Comparison of ENCODE assay signal across 8 cellular contexts in genomic region chr15:92832992-92833438, GRCh38.
DNase-seq lines count a peak whose midpoint lies in the region; ATAC-seq and TF ChIP-seq lines count a peak whose summit lies in the region.

No MANE protein-coding gene starts in this region.

- H3F3A ChIP-seq in neural progenitor cell (ENCODE audit: low read depth): peaks cover 46% of the 10 kb centered on the region

- H3K79me2 ChIP-seq in neural progenitor cell (ENCODE audit: low read depth): no peaks in the 10 kb centered on the region

- H4K20me1 ChIP-seq in BLaER1 treated with 17β-estradiol and CSF1 and Interleukin-3, amounts not matched to agents 10 nM and 100 nM: no peaks in the 10 kb centered on the region
- no peaks in the 10 kb centered on the region for H4K20me1 ChIP-seq in neural progenitor cell (ENCODE audit: low read depth)

- H3K9ac ChIP-seq in BLaER1 treated with 17β-estradiol and CSF1 and Interleukin-3, amounts not matched to agents 10 nM and 100 nM: peak overlapping the region; percentile 73 to 86 (median 76); a peak in 20 of 22 replicates
- no peak overlapping the region for H3K9ac ChIP-seq in neural progenitor cell

- peak; percentile 34 for DNase-seq in NCI-H526 treated with DMSO at 0.1 percent for 48 hours (lab: John Stamatoyannopoulos, UW)
- no peak for DNase-seq in neural progenitor cell (ENCODE audit: low spot score)
- DNase-seq in ecto neural progenitor cell (ENCODE audit: low spot score): no peak

- H2AFZ ChIP-seq in neural progenitor cell (replicated peaks): no peak overlapping the region

- no peaks in the 10 kb centered on the region for H3K27me3 Mint-ChIP-seq in dendritic cell treated with granulocyte-macrophage colony-stimulating factor and Interleukin-4, amounts not matched to agents 40 ng/mL and 50 ng/mL, for 4 days
- H3K27me3 Mint-ChIP-seq in neural progenitor cell (ENCODE audit: insufficient read depth, low read depth): peaks cover 4% of the 10 kb centered on the region

- H3K9me3 ChIP-seq in BLaER1 treated with 17β-estradiol and CSF1 and Interleukin-3, amounts not matched to agents 10 nM and 100 nM (replicated peaks in 1 of 11): no peaks in the 10 kb centered on the region
- no peaks in the 10 kb centered on the region for H3K9me3 ChIP-seq in neural progenitor cell (ENCODE audit: low read depth)

- peak overlapping the region; percentile 93 for H3K27ac Mint-ChIP-seq in dendritic cell treated with granulocyte-macrophage colony-stimulating factor and Interleukin-4, amounts not matched to agents 40 ng/mL and 50 ng/mL, for 4 days
- peak overlapping the region; percentile 97 for H3K27ac Mint-ChIP-seq in neural progenitor cell

- ATAC-seq in HG03457 (IDR thresholded peaks at IDR 0.05; ENCODE audit: unreplicated experiment) (no peak), HG02610 (IDR thresholded peaks at IDR 0.05; ENCODE audit: unreplicated experiment) (no peak), GM21367 (IDR thresholded peaks at IDR 0.05; ENCODE audit: unreplicated experiment) (no peak)

- no peaks in the 10 kb centered on the region for H3K9me3 Mint-ChIP-seq in dendritic cell treated with granulocyte-macrophage colony-stimulating factor and Interleukin-4, amounts not matched to agents 40 ng/mL and 50 ng/mL, for 4 days
- H3K9me3 Mint-ChIP-seq in neural progenitor cell: no peaks in the 10 kb centered on the region

- no peak for TF ChIP-seq CTCF in neural progenitor cell (IDR thresholded peaks at IDR 0.05)

- peak overlapping the region; percentile 34 to 62 (median 50); a peak in 17 of 20 replicates for H3K4me3 ChIP-seq in BLaER1 treated with 17β-estradiol and CSF1 and Interleukin-3, amounts not matched to agents 10 nM and 100 nM
- no peak overlapping the region for H3K4me3 ChIP-seq in neural progenitor cell

- H3K27ac ChIP-seq in BLaER1 treated with 17β-estradiol and CSF1 and Interleukin-3, amounts not matched to agents 10 nM and 100 nM: peak overlapping the region; percentile 76 to 94 (median 88); a peak in 21 of 22 replicates
- H3K27ac ChIP-seq in neural progenitor cell: peak overlapping the region; percentile 98

- H3K27me3 ChIP-seq in BLaER1 treated with 17β-estradiol and CSF1 and Interleukin-3, amounts not matched to agents 10 nM and 100 nM: no peaks in the 10 kb centered on the region
- H3K27me3 ChIP-seq in neural progenitor cell: no peaks in the 10 kb centered on the region

- H3K4me3 Mint-ChIP-seq in dendritic cell treated with granulocyte-macrophage colony-stimulating factor and Interleukin-4, amounts not matched to agents 40 ng/mL and 50 ng/mL, for 4 days: no peak overlapping the region
- H3K4me3 Mint-ChIP-seq in neural progenitor cell: peak overlapping the region; percentile 51

- peaks cover 54 to 72% (median 64%) of the 10 kb centered on the region in 10 experiments for H3K4me1 ChIP-seq in BLaER1 treated with 17β-estradiol and CSF1 and Interleukin-3, amounts not matched to agents 10 nM and 100 nM
- H3K4me1 ChIP-seq in neural progenitor cell: peaks cover 38% of the 10 kb centered on the region

- H3K4me2 ChIP-seq in BLaER1 treated with 17β-estradiol and CSF1 and Interleukin-3, amounts not matched to agents 10 nM and 100 nM: peak overlapping the region; percentile 84 to 99 (median 93)
- peak overlapping the region; percentile 74 for H3K4me2 ChIP-seq in neural progenitor cell

- intact Hi-C loops in dendritic cell treated with granulocyte-macrophage colony-stimulating factor and Interleukin-4, amounts not matched to agents 40 ng/mL and 50 ng/mL, for 4 days (cut with micrococcal nuclease): no loop called here

- H3K4me1 Mint-ChIP-seq in dendritic cell treated with granulocyte-macrophage colony-stimulating factor and Interleukin-4, amounts not matched to agents 40 ng/mL and 50 ng/mL, for 4 days (ENCODE audit: low read depth): peaks cover 44% of the 10 kb centered on the region
- H3K4me1 Mint-ChIP-seq in neural progenitor cell: peaks cover 66% of the 10 kb centered on the region

- no peaks in the 10 kb centered on the region for H3K36me3 Mint-ChIP-seq in dendritic cell treated with granulocyte-macrophage colony-stimulating factor and Interleukin-4, amounts not matched to agents 40 ng/mL and 50 ng/mL, for 4 days (ENCODE audit: low read depth)
- no peaks in the 10 kb centered on the region for H3K36me3 Mint-ChIP-seq in neural progenitor cell

- H3K36me3 ChIP-seq in BLaER1 treated with 17β-estradiol and CSF1 and Interleukin-3, amounts not matched to agents 10 nM and 100 nM: no peaks in the 10 kb centered on the region
- H3K36me3 ChIP-seq in neural progenitor cell: no peaks in the 10 kb centered on the region
